Comparison of ENCODE assay signal across 24 cellular contexts in the genomic region with DNA sequence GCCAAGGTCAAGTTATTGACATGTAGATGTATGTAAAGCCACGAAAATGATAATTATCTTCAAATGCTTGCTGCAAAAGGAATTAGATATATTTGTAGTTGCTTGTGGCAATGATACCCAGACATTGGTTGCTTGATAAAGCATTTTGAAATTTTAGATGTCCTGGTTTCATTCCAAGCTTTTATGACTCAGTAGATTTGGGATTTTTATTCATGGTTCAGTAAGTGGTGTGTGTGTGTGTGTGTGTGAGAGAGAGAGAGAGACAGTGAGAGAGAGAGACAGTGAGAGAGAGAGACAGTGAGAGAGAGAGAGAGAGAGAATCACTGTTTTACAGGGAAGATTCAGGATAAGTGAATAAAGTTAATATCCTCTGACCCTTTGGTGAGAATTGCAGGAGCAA.
DNase-seq lines count a peak whose midpoint lies in the region; ATAC-seq and TF ChIP-seq lines count a peak whose summit lies in the region.
"Had no signal": no experiment of that assay in that cellular context is flagged by ENCODE, and none has a peak within 500 bp of the region (broad histone marks: within the 10 kb centered on the region; RNA-seq: fewer than 3 reads in every experiment).

No MANE protein-coding gene starts in this region.

- dilution Hi-C loops in mammary epithelial cell (cut with HindIII; ENCODE audit: low sequenced_read_pairs), result no loop called here

- in situ Hi-C loops in mammary epithelial cell (cut with MboI; ENCODE audit: low sequenced_read_pairs in 2 of 2), result no loop called here

- H3K36me3 Mint-ChIP-seq in activated naive CD4-positive, alpha-beta T cell treated with anti-CD3 and anti-CD28 coated beads for 36 hours (ENCODE audit: low read depth), result no peaks in the 10 kb centered on the region
- H3K36me3 Mint-ChIP-seq: activated naive CD4-positive, alpha-beta T cell treated with anti-CD3 and anti-CD28 coated beads, Interleukin-2, amount 10 ng/mL, durations not matched to agents 7 days and 5 days; brain; stimulated activated effector memory CD8-positive, alpha-beta T cell treated with anti-CD3 and anti-CD28 coated beads, Interleukin-12 subunit alpha, Interleukin-12 subunit beta, amount 100 ng/mL, for 72 hours had no signal

- H3K27ac Mint-ChIP-seq in activated naive CD4-positive, alpha-beta T cell treated with anti-CD3 and anti-CD28 coated beads for 36 hours, result peak overlapping the region; percentile 54
- H3K27ac Mint-ChIP-seq: activated naive CD4-positive, alpha-beta T cell treated with anti-CD3 and anti-CD28 coated beads, Interleukin-2, amount 10 ng/mL, durations not matched to agents 7 days and 5 days; brain; stimulated activated effector memory CD8-positive, alpha-beta T cell treated with anti-CD3 and anti-CD28 coated beads, Interleukin-12 subunit alpha, Interleukin-12 subunit beta, amount 100 ng/mL, for 72 hours; T-helper 1 cell treated with Interleukin-12 subunit alpha and Interleukin-12 subunit beta and Interleukin-4 antibody, amounts not matched to agents 30 μg/mL and 1 μg/mL, for 36 hours had no signal

- no peaks in the 10 kb centered on the region for H3K79me2 ChIP-seq in mammary epithelial cell (ENCODE audit: insufficient read depth, low read length)

- no peak overlapping the region for H3K27ac ChIP-seq in mammary epithelial cell (ENCODE audit: insufficient read depth, low read depth, low read length)
- H3K27ac ChIP-seq: BLaER1, left ventricle myocardium inferior, neutrophil, thyroid gland, WERI-Rb-1 had no signal

- no peak overlapping the region for H3K9ac ChIP-seq in mammary epithelial cell (ENCODE audit: insufficient read depth, low read length)
- H3K9ac ChIP-seq: BLaER1 had no signal

- peaks cover 37% of the 10 kb centered on the region for H3K4me1 ChIP-seq in mammary epithelial cell (ENCODE audit: insufficient read depth, low read length)
- H3K4me1 ChIP-seq: BLaER1 had no signal

- no peak for DNase-seq in activated naive CD4-positive, alpha-beta T cell treated with anti-CD3 and anti-CD28 coated beads for 36 hours
- no peak for DNase-seq in activated naive CD4-positive, alpha-beta T cell treated with Interleukin-2 at 50 U/mL for 16 hours
- DNase-seq in mammary epithelial cell (peak; percentile 34), iris pigment epithelial cell (ENCODE audit: low read depth) (peak; percentile 83), cerebellum (ENCODE audit: low spot score) (no peak)
- DNase-seq in stimulated activated naive CD4-positive, alpha-beta T cell treated with Interleukin-2 at 50 U/mL for 16 hours (lab: John Stamatoyannopoulos, UW), result no peak
- DNase-seq: 8988T; activated CD4-positive, alpha-beta T cell treated with anti-CD3 and anti-CD28 coated beads, Interleukin-2, amount 50 U/mL, for 48 hours; activated naive CD4-positive, alpha-beta T cell treated with anti-CD3 and anti-CD28 coated beads, Interleukin-2, amount 10 ng/mL, durations not matched to agents 7 days and 5 days; activated T-cell treated with anti-CD3 and anti-CD28 coated beads for 4 hours; glutamatergic neuron; left ventricle myocardium inferior; NCI-H526 treated with DMSO at 0.1 percent for 48 hours; retina; SHP77 treated with DMSO at 0.1 percent for 48 hours; thyroid gland; WERI-Rb-1 had no signal

- no peaks in the 10 kb centered on the region for H4K20me1 ChIP-seq in mammary epithelial cell (ENCODE audit: insufficient read depth, low read length)
- H4K20me1 ChIP-seq: BLaER1 had no signal

- no peak overlapping the region for H3K4me3 Mint-ChIP-seq in activated naive CD4-positive, alpha-beta T cell treated with anti-CD3 and anti-CD28 coated beads for 36 hours
- H3K4me3 Mint-ChIP-seq: activated naive CD4-positive, alpha-beta T cell treated with anti-CD3 and anti-CD28 coated beads, Interleukin-2, amount 10 ng/mL, durations not matched to agents 7 days and 5 days; brain; stimulated activated effector memory CD8-positive, alpha-beta T cell treated with anti-CD3 and anti-CD28 coated beads, Interleukin-12 subunit alpha, Interleukin-12 subunit beta, amount 100 ng/mL, for 72 hours; T-helper 1 cell treated with Interleukin-12 subunit alpha and Interleukin-12 subunit beta and Interleukin-4 antibody, amounts not matched to agents 30 μg/mL and 1 μg/mL, for 36 hours had no signal

- no TSS peak for BruUV-seq in mammary epithelial cell (replicated peaks; lab: Mats Ljungman, UMichigan)

- no peaks in the 10 kb centered on the region for H3K27me3 Mint-ChIP-seq in activated naive CD4-positive, alpha-beta T cell treated with anti-CD3 and anti-CD28 coated beads for 36 hours (ENCODE audit: low read depth)
- H3K27me3 Mint-ChIP-seq: activated naive CD4-positive, alpha-beta T cell treated with anti-CD3 and anti-CD28 coated beads, Interleukin-2, amount 10 ng/mL, durations not matched to agents 7 days and 5 days; brain had no signal

- H3K9me3 Mint-ChIP-seq in activated naive CD4-positive, alpha-beta T cell treated with anti-CD3 and anti-CD28 coated beads for 36 hours, result peaks cover 2% of the 10 kb centered on the region
- H3K9me3 Mint-ChIP-seq: stimulated activated effector memory CD8-positive, alpha-beta T cell treated with anti-CD3 and anti-CD28 coated beads, Interleukin-12 subunit alpha, Interleukin-12 subunit beta, amount 100 ng/mL, for 72 hours; T-helper 1 cell treated with Interleukin-12 subunit alpha and Interleukin-12 subunit beta and Interleukin-4 antibody, amounts not matched to agents 30 μg/mL and 1 μg/mL, for 36 hours had no signal

- no peaks in the 10 kb centered on the region for H3K4me1 Mint-ChIP-seq in activated naive CD4-positive, alpha-beta T cell treated with anti-CD3 and anti-CD28 coated beads for 36 hours (ENCODE audit: low read depth)
- H3K4me1 Mint-ChIP-seq: activated naive CD4-positive, alpha-beta T cell treated with anti-CD3 and anti-CD28 coated beads, Interleukin-2, amount 10 ng/mL, durations not matched to agents 7 days and 5 days; stimulated activated effector memory CD8-positive, alpha-beta T cell treated with anti-CD3 and anti-CD28 coated beads, Interleukin-12 subunit alpha, Interleukin-12 subunit beta, amount 100 ng/mL, for 72 hours had no signal

- 33% methylated on average over 1 of the region's 1 CpG for WGBS in mammary epithelial cell (ENCODE audit: low coverage, missing lambda C conversion rate)

- no peaks in the 10 kb centered on the region for H3K36me3 ChIP-seq in mammary epithelial cell (ENCODE audit: insufficient read depth, low read length)
- H3K36me3 ChIP-seq: BLaER1, left ventricle myocardium inferior, neutrophil, thyroid gland, WERI-Rb-1 had no signal

- no peaks in the 10 kb centered on the region for H3K9me3 ChIP-seq in mammary epithelial cell (replicated peaks; ENCODE audit: insufficient read depth, low read length)
- H3K9me3 ChIP-seq: BLaER1, left ventricle myocardium inferior, neutrophil, thyroid gland had no signal

- CTCF ChIA-PET in activated naive CD4-positive, alpha-beta T cell treated with anti-CD3 and anti-CD28 coated beads for 36 hours (lab: Charles Lee), result no interaction called here
- CTCF ChIA-PET in mammary epithelial cell (lab: Charles Lee; ENCODE audit: low non-redundant PET), result interaction anchor here (0.6 kb wide), 1 partner anchor 61 kb away, joined by 4 read pairs; no protein-coding TSS in a partner anchor

- ATAC-seq in HG02973 (IDR thresholded peaks at IDR 0.05; ENCODE audit: unreplicated experiment) (no peak), GM18511 (IDR thresholded peaks at IDR 0.05; ENCODE audit: unreplicated experiment) (no peak)
- ATAC-seq: stimulated activated effector memory CD8-positive, alpha-beta T cell treated with anti-CD3 and anti-CD28 coated beads, Interleukin-12 subunit alpha, Interleukin-12 subunit beta, amount 100 ng/mL, for 72 hours had no signal

- H3K4me2 ChIP-seq in mammary epithelial cell (ENCODE audit: insufficient read depth, low read depth, low read length), result no peak overlapping the region
- H3K4me2 ChIP-seq: BLaER1 had no signal

- H3K27me3 ChIP-seq in mammary epithelial cell (ENCODE audit: insufficient read depth, low read length), result no peaks in the 10 kb centered on the region
- H3K27me3 ChIP-seq: BLaER1, neutrophil, thyroid gland had no signal

- H2AFZ ChIP-seq in mammary epithelial cell (ENCODE audit: low read depth, low read length), result no peak overlapping the region

- intact Hi-C loops in activated naive CD4-positive, alpha-beta T cell treated with anti-CD3 and anti-CD28 coated beads for 36 hours (cut with micrococcal nuclease), result no loop called here
- intact Hi-C loops in mammary epithelial cell (cut with micrococcal nuclease), result no loop called here

- TF ChIP-seq CTCF in mammary epithelial cell (conservative IDR thresholded peaks at IDR 0.05 in 1 of 2, IDR thresholded peaks at IDR 0.05 in 1 of 2; ENCODE audit: extremely low read depth in 1 of 2, insufficient read depth in 1 of 2, low read depth in 1 of 2, low read length in 2 of 2), result no peak

- H3K4me3 ChIP-seq in mammary epithelial cell (replicated peaks in 1 of 3; ENCODE audit: insufficient read depth in 1 of 3, low read depth in 2 of 3, low read length in 3 of 3), result no peak overlapping the region
- H3K4me3 ChIP-seq: BLaER1, left ventricle myocardium inferior, thyroid gland had no signal

Comparison
In these comparisons a context has a peak if more than half of its experiments do, and no peak if none do; other contexts are left out.
1. DNase-seq: peak in mammary epithelial cell (single experiment) and iris pigment epithelial cell (single experiment); none in activated naive CD4-positive, alpha-beta T cell treated with anti-CD3 and anti-CD28 coated beads for 36 hours (single experiment), activated naive CD4-positive, alpha-beta T cell treated with Interleukin-2 at 50 U/mL for 16 hours (single experiment), cerebellum (single experiment) and stimulated activated naive CD4-positive, alpha-beta T cell treated with Interleukin-2 at 50 U/mL for 16 hours (single experiment).